ENCODE assay signal across 9 cellular contexts in genomic region chr3:196096382-196096953, GRCh38.
DNase-seq lines count a peak whose midpoint lies in the region; ATAC-seq and TF ChIP-seq lines count a peak whose summit lies in the region.
"Had no signal": no experiment of that assay in that cellular context is flagged by ENCODE, and none has a peak within 500 bp of the region (broad histone marks: within the 10 kb centered on the region; RNA-seq: fewer than 3 reads in every experiment).

No MANE protein-coding gene starts in this region.

- peak; percentile 50 for DNase-seq in activated effector memory CD4-positive, alpha-beta T cell treated with anti-CD3 and anti-CD28 coated beads, Interleukin-2, amount 50 U/mL, for 16 hours
- no peak for DNase-seq in activated effector memory CD4-positive, alpha-beta T cell treated with Interleukin-2 at 50 U/mL for 16 hours
- DNase-seq in astrocyte of the spinal cord (ENCODE audit: low read depth, low spot score) (peak; percentile 6), D341Med (ENCODE audit: low spot score) (no peak), SHP77 (lab: John Stamatoyannopoulos, UW) (no peak), NCI-H2029 (lab: John Stamatoyannopoulos, UW) (no peak)

- H3K9ac ChIP-seq in parathyroid adenoma, result no peak overlapping the region

- H3K4me1 ChIP-seq in parathyroid adenoma, result no peaks in the 10 kb centered on the region
- H3K4me1 ChIP-seq: A549 had no signal

- H3K36me3 ChIP-seq in parathyroid adenoma (ENCODE audit: control insufficient read depth, insufficient read depth, low read length), result no peaks in the 10 kb centered on the region

- H3K27ac ChIP-seq in parathyroid adenoma, result no peak overlapping the region
- H3K27ac ChIP-seq: A549 had no signal

- H3K27me3 ChIP-seq in parathyroid adenoma (ENCODE audit: control insufficient read depth, insufficient read depth, low read length), result no peaks in the 10 kb centered on the region

- no peak overlapping the region for H3K4me3 ChIP-seq in astrocyte of the spinal cord (ENCODE audit: low read depth, low read length)
- no peak overlapping the region for H3K4me3 ChIP-seq in parathyroid adenoma (ENCODE audit: low read depth, low read length)
- H3K4me3 ChIP-seq: A549 had no signal

- no peaks in the 10 kb centered on the region for H3K9me3 ChIP-seq in parathyroid adenoma (ENCODE audit: control insufficient read depth, low read length)
- H3K9me3 ChIP-seq: A549 had no signal

- H3K4me2 ChIP-seq in parathyroid adenoma (ENCODE audit: low read length), result peak overlapping the region; percentile 43
- H3K4me2 ChIP-seq: A549 had no signal

- in situ Hi-C loops in astrocyte of the spinal cord (cut with HindIII; ENCODE audit: low sequenced_read_pairs), result no loop called here

- H3K79me2 ChIP-seq in parathyroid adenoma, result no peaks in the 10 kb centered on the region

- H2AFZ ChIP-seq in parathyroid adenoma, result peak overlapping the region; percentile 34

- TF ChIP-seq CTCF in astrocyte of the spinal cord (IDR thresholded peaks at IDR 0.05; ENCODE audit: low read depth, low read length), result no peak
- TF ChIP-seq CTCF in parathyroid adenoma (IDR thresholded peaks at IDR 0.05), result no peak

- peak; percentile 74 for ATAC-seq in HG03159 (IDR thresholded peaks at IDR 0.05; ENCODE audit: unreplicated experiment)
- ATAC-seq: A549 had no signal

Comparison
In these comparisons a context has a peak if more than half of its experiments do, and no peak if none do; other contexts are left out.
1. DNase-seq: peak in activated effector memory CD4-positive, alpha-beta T cell treated with anti-CD3 and anti-CD28 coated beads, Interleukin-2, amount 50 U/mL, for 16 hours (single experiment) and astrocyte of the spinal cord (single experiment); none in activated effector memory CD4-positive, alpha-beta T cell treated with Interleukin-2 at 50 U/mL for 16 hours (single experiment), D341Med (single experiment), SHP77 (0 of 2) and NCI-H2029 (single experiment).